In genomic region chr11:129023968-129024676, GRCh38 we compare ENCODE assay signal across 11 cellular contexts.
DNase-seq lines count a peak whose midpoint lies in the region; ATAC-seq and TF ChIP-seq lines count a peak whose summit lies in the region.
"Had no signal": no experiment of that assay in that cellular context is flagged by ENCODE, and none has a peak within 500 bp of the region (broad histone marks: within the 10 kb centered on the region; RNA-seq: fewer than 3 reads in every experiment).

No MANE protein-coding gene starts in this region.

- no TSS peak for BruUV-seq in MCF 10A (replicated peaks; lab: Mats Ljungman, UMichigan)

- no peaks in the 10 kb centered on the region for H3K36me3 Mint-ChIP-seq in CD4-positive, alpha-beta memory T cell
- peaks cover 7% of the 10 kb centered on the region for H3K36me3 Mint-ChIP-seq in MCF 10A (ENCODE audit: insufficient read depth, unreplicated experiment)

- H3K27ac ChIP-seq in CD4-positive, alpha-beta memory T cell (ENCODE audit: low read depth, low read length): no peak overlapping the region
- H3K27ac ChIP-seq in right lobe of liver: no peak overlapping the region

- peaks cover 0 to 2% of the 10 kb centered on the region in 2 donors for H3K27me3 Mint-ChIP-seq in CD4-positive, alpha-beta memory T cell
- no peaks in the 10 kb centered on the region for H3K27me3 Mint-ChIP-seq in MCF 10A (ENCODE audit: insufficient read depth, unreplicated experiment)

- WGBS in right lobe of liver (ENCODE audit: insufficient coverage, low coverage, low lambda C conversion rate, missing lambda C conversion rate): 80% methylated on average over 1 of the region's 2 CpGs

- peaks cover 17% of the 10 kb centered on the region for H3K4me1 ChIP-seq in CD4-positive, alpha-beta memory T cell (ENCODE audit: insufficient read depth, low read length)
- H3K4me1 ChIP-seq in right lobe of liver: no peaks in the 10 kb centered on the region

- peak overlapping the region; percentile 51 to 85 (median 78) for H3K4me3 Mint-ChIP-seq in CD4-positive, alpha-beta memory T cell
- H3K4me3 Mint-ChIP-seq in MCF 10A (ENCODE audit: unreplicated experiment): peak overlapping the region; percentile 67
- H3K4me3 Mint-ChIP-seq: HFFc6 had no signal

- H3K36me3 ChIP-seq in CD4-positive, alpha-beta memory T cell (ENCODE audit: insufficient read depth, low read length): no peaks in the 10 kb centered on the region
- H3K36me3 ChIP-seq in right lobe of liver: no peaks in the 10 kb centered on the region

- H3K27ac Mint-ChIP-seq in CD4-positive, alpha-beta memory T cell: peak overlapping the region in 4 of 7 donors; percentile 2 to 64 (median 41)
- peak overlapping the region; percentile 85 for H3K27ac Mint-ChIP-seq in MCF 10A (ENCODE audit: low read depth, unreplicated experiment)
- H3K27ac Mint-ChIP-seq: HFFc6 had no signal

- no peaks in the 10 kb centered on the region for H3K9me3 Mint-ChIP-seq in CD4-positive, alpha-beta memory T cell
- no peaks in the 10 kb centered on the region for H3K9me3 Mint-ChIP-seq in MCF 10A (ENCODE audit: unreplicated experiment)
- H3K9me3 Mint-ChIP-seq: HFFc6 had no signal

- TF ChIP-seq CTCF in MCF 10A (IDR thresholded peaks at IDR 0.05; ENCODE audit: unreplicated experiment): no peak
- no peak for TF ChIP-seq CTCF in right lobe of liver (IDR thresholded peaks at IDR 0.05)

- H3K27me3 ChIP-seq in CD4-positive, alpha-beta memory T cell (ENCODE audit: insufficient read depth, low read length): no peaks in the 10 kb centered on the region
- no peaks in the 10 kb centered on the region for H3K27me3 ChIP-seq in right lobe of liver

- intact Hi-C loops in CD4-positive, alpha-beta memory T cell (cut with micrococcal nuclease): no loop called here
- intact Hi-C loops in MCF 10A (cut with micrococcal nuclease): no loop called here
- intact Hi-C loops in right lobe of liver (cut with DNase I): no loop called here

- TF ChIP-seq POLR2A in right lobe of liver (IDR thresholded peaks at IDR 0.05): no peak

- POLR2A ChIA-PET in CD4-positive, alpha-beta memory T cell (lab: Charles Lee; ENCODE audit: partially characterized antibody): no interaction called here
- POLR2A ChIA-PET in MCF 10A (lab: Yijun Ruan, JAX): interaction anchor here (0.6 to 2.6 kb wide), 15 partner anchors 9 to 1046 kb away, joined by 3 to 9 read pairs (median 3); partner anchors contain the start of gene APLP2

- ATAC-seq in HG03565 (IDR thresholded peaks at IDR 0.05; ENCODE audit: unreplicated experiment) (no peak), GM18502 (IDR thresholded peaks at IDR 0.05; ENCODE audit: poor library complexity, unreplicated experiment) (no peak), right lobe of liver (no peak)

- no peak overlapping the region for H3K4me3 ChIP-seq in CD4-positive, alpha-beta memory T cell (ENCODE audit: low read length in 2 of 2)
- H3K4me3 ChIP-seq in right lobe of liver: no peak overlapping the region

- H3K4me1 Mint-ChIP-seq in CD4-positive, alpha-beta memory T cell: peaks cover 8 to 29% (median 20%) of the 10 kb centered on the region in 4 donors
- peaks cover 42% of the 10 kb centered on the region for H3K4me1 Mint-ChIP-seq in MCF 10A (ENCODE audit: insufficient read depth, unreplicated experiment)

- CTCF ChIA-PET in CD4-positive, alpha-beta memory T cell (lab: Charles Lee; ENCODE audit: partially characterized antibody): no interaction called here
- CTCF ChIA-PET in MCF 10A (lab: Yijun Ruan, JAX): interaction anchor here (0.6 to 1.7 kb wide), 4 partner anchors 10 to 477 kb away, joined by 3 to 6 read pairs (median 4); no protein-coding TSS in a partner anchor

- peak in 3 of 5 donors; percentile 9 to 13 (median 13) for DNase-seq in CD4-positive, alpha-beta memory T cell
- DNase-seq in NCI-H1048 (lab: John Stamatoyannopoulos, UW): peak; percentile 59
- peak; percentile 67 for DNase-seq in MCF 10A (ENCODE audit: unreplicated experiment)
- DNase-seq in middle frontal gyrus (ENCODE audit: extremely low spot score, low spot score): peak; percentile 40
- no peak for DNase-seq in T1000 (lab: John Stamatoyannopoulos, UW)
- no peak for DNase-seq in right lobe of liver
- DNase-seq: GDM1, HFFc6, NCI-H2171 treated with DMSO at 0.1 percent for 48 hours had no signal

- H3K9me3 ChIP-seq in CD4-positive, alpha-beta memory T cell (ENCODE audit: control insufficient read depth in 1 of 2, low read length in 2 of 2): no peaks in the 10 kb centered on the region
- H3K9me3 ChIP-seq in right lobe of liver: no peaks in the 10 kb centered on the region

Comparison
In these comparisons a context has a peak if more than half of its experiments do, and no peak if none do; other contexts are left out.
1. DNase-seq: peak in CD4-positive, alpha-beta memory T cell (3 of 5), NCI-H1048 (single experiment), MCF 10A (single experiment) and middle frontal gyrus (single experiment); none in T1000 (single experiment) and right lobe of liver (0 of 3).